14 cellular contexts compared by ENCODE assay signal in genomic region chr1:191831572-191831971, GRCh38.
A peak's percentile ranks its signal among the peaks of the same experiment; 100 is the strongest.
DNase-seq lines count a peak whose midpoint lies in the region; ATAC-seq and TF ChIP-seq lines count a peak whose summit lies in the region.
"Had no signal": no experiment of that assay in that cellular context is flagged by ENCODE, and none has a peak within 500 bp of the region (broad histone marks: within the 10 kb centered on the region; RNA-seq: fewer than 3 reads in every experiment).

No MANE protein-coding gene starts in this region.

- no peaks in the 10 kb centered on the region for H3K9me3 ChIP-seq in RWPE2 (ENCODE audit: severe bottlenecking)
- H3K9me3 ChIP-seq in vagina = no peaks in the 10 kb centered on the region

- intact Hi-C loops in vagina (cut with DNase I) = no loop called here

- TF ChIP-seq POLR2A in vagina (IDR thresholded peaks at IDR 0.05) = no peak

- TF ChIP-seq CTCF in GM12865 (IDR thresholded peaks at IDR 0.05; ENCODE audit: insufficient read depth, low read depth, low read length, missing control alignments) = peak; percentile 20
- TF ChIP-seq CTCF in RWPE2 (IDR thresholded peaks at IDR 0.05; ENCODE audit: poor library complexity, severe bottlenecking) = peak; percentile 21
- TF ChIP-seq CTCF in vagina (IDR thresholded peaks at IDR 0.05) = no peak

- H3K27ac ChIP-seq in RWPE2 (ENCODE audit: poor library complexity, severe bottlenecking) (no peak overlapping the region), vagina (no peak overlapping the region)

- DNase-seq in GM12865 (ENCODE audit: low read depth) (peak; percentile 24), HT-29 (ENCODE audit: low spot score) (peak; percentile 33), RWPE2 (ENCODE audit: low spot score) (no peak), iPS DF 4.7 (ENCODE audit: extremely low read depth, low spot score) (peak; percentile 22), vagina (ENCODE audit: extremely low spot score in 2 of 2) (no peak), NCI-H748 (lab: John Stamatoyannopoulos, UW; ENCODE audit: unreplicated experiment) (no peak), SHP77 (lab: John Stamatoyannopoulos, UW) (no peak), islet precursor cell (no peak)
- DNase-seq: activated CD4-positive, alpha-beta T cell treated with anti-CD3 and anti-CD28 coated beads for 1 hour; activated naive CD4-positive, alpha-beta T cell treated with anti-CD3 and anti-CD28 coated beads for 36 hours; DMS79; effector CD8-positive, alpha-beta T cell; NCI-H748 treated with DMSO at 0.1 percent for 48 hours; stimulated activated naive CD8-positive, alpha-beta T cell treated with anti-CD3 and anti-CD28 coated beads, Interleukin-15, amount 100 ng/mL, for 72 hours had no signal

- no peaks in the 10 kb centered on the region for H3K27me3 ChIP-seq in RWPE2 (ENCODE audit: insufficient read depth, poor library complexity, severe bottlenecking)
- no peaks in the 10 kb centered on the region for H3K27me3 ChIP-seq in vagina

- H3K36me3 ChIP-seq in RWPE2 (ENCODE audit: low read depth) (no peaks in the 10 kb centered on the region), vagina (no peaks in the 10 kb centered on the region)

- H3K4me1 ChIP-seq in RWPE2 (ENCODE audit: insufficient read depth, poor library complexity, severe bottlenecking) (no peaks in the 10 kb centered on the region), vagina (no peaks in the 10 kb centered on the region)

- no peak overlapping the region for H3K4me3 ChIP-seq in GM12865 (ENCODE audit: low read depth, low read length)
- no peak overlapping the region for H3K4me3 ChIP-seq in RWPE2 (ENCODE audit: severe bottlenecking)
- no peak overlapping the region for H3K4me3 ChIP-seq in vagina

- 0 out of 3 replicates have a peak, but pooled peaks have one; percentile 36 for ATAC-seq in RWPE2 (ENCODE audit: low read depth)
- ATAC-seq: stimulated activated naive CD8-positive, alpha-beta T cell treated with anti-CD3 and anti-CD28 coated beads, Interleukin-15, amount 100 ng/mL, for 72 hours had no signal

Comparison
In these comparisons a context has a peak if more than half of its experiments do, and no peak if none do; other contexts are left out.
1. DNase-seq: peak in GM12865 (single experiment), HT-29 (single experiment) and iPS DF 4.7 (single experiment); none in RWPE2 (single experiment), vagina (0 of 2), NCI-H748 (single experiment), SHP77 (0 of 2) and islet precursor cell (single experiment).
2. CTCF ChIP-seq: peak in GM12865 (single experiment) and RWPE2 (single experiment); none in vagina (0 of 3).